Comparison of ENCODE assay signal across 16 cellular contexts in genomic region chr7:114938785-114939184, GRCh38.
DNase-seq lines count a peak whose midpoint lies in the region; ATAC-seq and TF ChIP-seq lines count a peak whose summit lies in the region.
"Had no signal": no experiment of that assay in that cellular context is flagged by ENCODE, and none has a peak within 500 bp of the region (broad histone marks: within the 10 kb centered on the region; RNA-seq: fewer than 3 reads in every experiment).

No MANE protein-coding gene starts in this region.

- no peak for DNase-seq in activated CD4-positive, CD25-positive, alpha-beta regulatory T cell treated with anti-CD3 and anti-CD28 coated beads, Interleukin-2, amount 50 U/mL, for 72 hours
- DNase-seq in stimulated activated naive CD8-positive, alpha-beta T cell treated with anti-CD3 and anti-CD28 coated beads, Interleukin-15, Interleukin-2, amounts not matched to agents 100 U/mL and 50 U/mL, for 24 hours, result no peak
- no peak for DNase-seq in stimulated activated naive CD8-positive, alpha-beta T cell treated with anti-CD3 and anti-CD28 coated beads, Interleukin-15, amount 100 ng/mL, for 72 hours
- DNase-seq in fibroblast of mammary gland (ENCODE audit: low read depth), result peak; percentile 30
- no peak for DNase-seq in C1 segment of cervical spinal cord (lab: John Stamatoyannopoulos, UW)
- DNase-seq in Ammon's horn (ENCODE audit: low spot score), result no peak
- DNase-seq: CD4-positive, CD25-positive, alpha-beta regulatory T cell; CD8-positive, alpha-beta memory T cell; COR-L47; HCEC 1CT had no signal

- ATAC-seq in activated CD4-positive, CD25-positive, alpha-beta regulatory T cell treated with anti-CD3 and anti-CD28 coated beads, Interleukin-2, amount 50 U/mL, for 24 hours, result peak; percentile 32 to 44
- peak; percentile 14 for ATAC-seq in stimulated activated naive CD8-positive, alpha-beta T cell treated with anti-CD3 and anti-CD28 coated beads, Interleukin-15, Interleukin-2, amounts not matched to agents 100 U/mL and 50 U/mL, for 24 hours
- no peak for ATAC-seq in stimulated activated naive CD8-positive, alpha-beta T cell treated with anti-CD3 and anti-CD28 coated beads, Interleukin-15, amount 100 ng/mL, for 72 hours
- ATAC-seq in GM18498 (IDR thresholded peaks at IDR 0.05; ENCODE audit: unreplicated experiment), result no peak
- ATAC-seq: A549 had no signal

- no peak overlapping the region for H3K4me3 Mint-ChIP-seq in stimulated activated naive CD8-positive, alpha-beta T cell treated with anti-CD3 and anti-CD28 coated beads, Interleukin-15, amount 100 ng/mL, for 72 hours
- H3K4me3 Mint-ChIP-seq: B cell; CD4-positive, CD25-positive, alpha-beta regulatory T cell; CD8-positive, alpha-beta memory T cell had no signal

- no peaks in the 10 kb centered on the region for H3K27me3 Mint-ChIP-seq in stimulated activated naive CD8-positive, alpha-beta T cell treated with anti-CD3 and anti-CD28 coated beads, Interleukin-15, amount 100 ng/mL, for 72 hours
- H3K27me3 Mint-ChIP-seq: B cell; CD4-positive, CD25-positive, alpha-beta regulatory T cell; CD8-positive, alpha-beta memory T cell had no signal

- no peaks in the 10 kb centered on the region for H3K9me3 Mint-ChIP-seq in stimulated activated naive CD8-positive, alpha-beta T cell treated with anti-CD3 and anti-CD28 coated beads, Interleukin-15, amount 100 ng/mL, for 72 hours
- H3K9me3 Mint-ChIP-seq: CD4-positive, CD25-positive, alpha-beta regulatory T cell; CD8-positive, alpha-beta memory T cell had no signal

- peaks cover 59% of the 10 kb centered on the region for H3K4me1 Mint-ChIP-seq in stimulated activated naive CD8-positive, alpha-beta T cell treated with anti-CD3 and anti-CD28 coated beads, Interleukin-15, amount 100 ng/mL, for 72 hours

- no peak for TF ChIP-seq CTCF in fibroblast of mammary gland (conservative IDR thresholded peaks at IDR 0.05; ENCODE audit: control insufficient read depth, insufficient read depth, low read depth, low read length)

- H3K27ac Mint-ChIP-seq in stimulated activated naive CD8-positive, alpha-beta T cell treated with anti-CD3 and anti-CD28 coated beads, Interleukin-15, amount 100 ng/mL, for 72 hours, result no peak overlapping the region
- H3K27ac Mint-ChIP-seq: B cell; CD4-positive, CD25-positive, alpha-beta regulatory T cell had no signal

- H3K4me3 ChIP-seq in fibroblast of mammary gland (ENCODE audit: control insufficient read depth, low read depth, low read length), result no peak overlapping the region
- H3K4me3 ChIP-seq: A549; BLaER1 treated with 17β-estradiol and CSF1 and Interleukin-3, amounts not matched to agents 10 nM and 100 nM; GM23248 had no signal

Comparison
In these comparisons a context has a peak if more than half of its experiments do, and no peak if none do; other contexts are left out.
1. ATAC-seq: peak in activated CD4-positive, CD25-positive, alpha-beta regulatory T cell treated with anti-CD3 and anti-CD28 coated beads, Interleukin-2, amount 50 U/mL, for 24 hours (2 of 2) and stimulated activated naive CD8-positive, alpha-beta T cell treated with anti-CD3 and anti-CD28 coated beads, Interleukin-15, Interleukin-2, amounts not matched to agents 100 U/mL and 50 U/mL, for 24 hours (single experiment); none in stimulated activated naive CD8-positive, alpha-beta T cell treated with anti-CD3 and anti-CD28 coated beads, Interleukin-15, amount 100 ng/mL, for 72 hours (single experiment) and GM18498 (single experiment).